Comparison of ENCODE assay signal across 11 cellular contexts in genomic region chr2:121335294-121336290, GRCh38. TPM values are rescaled to one million over a fixed set of nuclear protein-coding genes. Genes with fewer than 3 reads are reported as not detected.
A peak's percentile ranks its signal among the peaks of the same experiment; 100 is the strongest.
DNase-seq lines count a peak whose midpoint lies in the region; ATAC-seq lines count a peak whose summit lies in the region.
"Had no signal": no experiment of that assay in that cellular context is flagged by ENCODE, and none has a peak within 500 bp of the region (broad histone marks: within the 10 kb centered on the region; RNA-seq: fewer than 3 reads in every experiment).

No MANE protein-coding gene starts in this region.

- DNase-seq in DMS 273 (lab: John Stamatoyannopoulos, UW; ENCODE audit: unreplicated experiment) = peak; percentile 43
- DNase-seq in DMS 273 treated with DMSO at 0.1 percent for 48 hours (lab: John Stamatoyannopoulos, UW) = no peak
- peak; percentile 31 for DNase-seq in NCI-H1105 treated with DMSO at 0.1 percent for 48 hours (lab: John Stamatoyannopoulos, UW)
- DNase-seq in activated CD8-positive, alpha-beta T cell treated with anti-CD3 and anti-CD28 coated beads, Interleukin-2, amount 10 ng/mL, durations not matched to agents 7 days and 5 days = no peak
- DNase-seq in mesenteric fat pad (ENCODE audit: low spot score) = peak; percentile 82
- DNase-seq in posterior vena cava (ENCODE audit: low spot score) = no peak
- DNase-seq: PC-9; stimulated activated CD8-positive, alpha-beta memory T cell treated with anti-CD3 and anti-CD28 coated beads, Interleukin-4, amount 100 ng/mL, for 48 hours had no signal

- no peak for ATAC-seq in activated CD8-positive, alpha-beta T cell treated with anti-CD3 and anti-CD28 coated beads, Interleukin-2, amount 10 ng/mL, durations not matched to agents 7 days and 5 days
- ATAC-seq in GM21529 (IDR thresholded peaks at IDR 0.05; ENCODE audit: unreplicated experiment) = no peak
- ATAC-seq in HG02970 (IDR thresholded peaks at IDR 0.05; ENCODE audit: low FRiP score, unreplicated experiment) = no peak
- ATAC-seq: activated CD4-positive, CD25-positive, alpha-beta regulatory T cell treated with anti-CD3 and anti-CD28 coated beads, Interleukin-2, amount 50 U/mL, for 24 hours had no signal

- H3K4me3 Mint-ChIP-seq in activated CD8-positive, alpha-beta T cell treated with anti-CD3 and anti-CD28 coated beads, Interleukin-2, amount 10 ng/mL, durations not matched to agents 7 days and 5 days = no peak overlapping the region

- CTCF ChIA-PET in activated CD8-positive, alpha-beta T cell treated with anti-CD3 and anti-CD28 coated beads, Interleukin-2, amount 10 ng/mL, durations not matched to agents 7 days and 5 days (lab: Charles Lee) = no interaction called here

- H3K27ac Mint-ChIP-seq in activated CD8-positive, alpha-beta T cell treated with anti-CD3 and anti-CD28 coated beads, Interleukin-2, amount 10 ng/mL, durations not matched to agents 7 days and 5 days = peak overlapping the region; percentile 43

- H3K36me3 Mint-ChIP-seq in activated CD8-positive, alpha-beta T cell treated with anti-CD3 and anti-CD28 coated beads, Interleukin-2, amount 10 ng/mL, durations not matched to agents 7 days and 5 days (ENCODE audit: low read depth) = peaks cover 9% of the 10 kb centered on the region

- no peaks in the 10 kb centered on the region for H3K27me3 Mint-ChIP-seq in activated CD8-positive, alpha-beta T cell treated with anti-CD3 and anti-CD28 coated beads, Interleukin-2, amount 10 ng/mL, durations not matched to agents 7 days and 5 days (ENCODE audit: low read depth)

- H3K9me3 Mint-ChIP-seq in activated CD8-positive, alpha-beta T cell treated with anti-CD3 and anti-CD28 coated beads, Interleukin-2, amount 10 ng/mL, durations not matched to agents 7 days and 5 days (ENCODE audit: insufficient read depth) = no peaks in the 10 kb centered on the region

- POLR2A ChIA-PET in activated CD8-positive, alpha-beta T cell treated with anti-CD3 and anti-CD28 coated beads, Interleukin-2, amount 10 ng/mL, durations not matched to agents 7 days and 5 days (lab: Charles Lee) = no interaction called here

- H3K4me1 Mint-ChIP-seq in activated CD8-positive, alpha-beta T cell treated with anti-CD3 and anti-CD28 coated beads, Interleukin-2, amount 10 ng/mL, durations not matched to agents 7 days and 5 days (ENCODE audit: low read depth) = no peaks in the 10 kb centered on the region

- intact Hi-C loops in posterior vena cava (cut with DNase I) = loop anchor here in 1 of 2 donors (10.0 kb wide), 1 partner anchor 241 kb away; no protein-coding TSS in a partner anchor

RNA-seq across cellular contexts. Expression of gene TFCP2L1, which starts 50.6 kb away (rescaled TPM):
- total RNA-seq in activated CD8-positive, alpha-beta T cell treated with anti-CD3 and anti-CD28 coated beads, Interleukin-2, amount 10 ng/mL, durations not matched to agents 7 days and 5 days = under 1 TPM in 1 of 2 experiments, not detected in 1; 0.16 TPM
- 3.1 TPM for total RNA-seq in mesenteric fat pad
- 1 to 10 TPM in 1 of 2 donors, under 1 TPM in 1; 0.29 to 2.3 TPM for total RNA-seq in posterior vena cava

Comparison
In these comparisons a context has a peak if more than half of its experiments do, and no peak if none do; other contexts are left out.
1. DNase-seq: peak in DMS 273 (single experiment), NCI-H1105 treated with DMSO at 0.1 percent for 48 hours (single experiment) and mesenteric fat pad (single experiment); none in DMS 273 treated with DMSO at 0.1 percent for 48 hours (single experiment), activated CD8-positive, alpha-beta T cell treated with anti-CD3 and anti-CD28 coated beads, Interleukin-2, amount 10 ng/mL, durations not matched to agents 7 days and 5 days (single experiment) and posterior vena cava (single experiment).